ENCODE assay signal across 27 cellular contexts in genomic region chr16:51402785-51403184, GRCh38.
DNase-seq lines count a peak whose midpoint lies in the region; ATAC-seq lines count a peak whose summit lies in the region.
"Had no signal": no experiment of that assay in that cellular context is flagged by ENCODE, and none has a peak within 500 bp of the region (broad histone marks: within the 10 kb centered on the region; RNA-seq: fewer than 3 reads in every experiment).

No MANE protein-coding gene starts in this region.

- H3K4me1 Mint-ChIP-seq in activated CD8-positive, alpha-beta memory T cell treated with anti-CD3 and anti-CD28 coated beads, Interleukin-2, amount 10 ng/mL, durations not matched to agents 7 days and 5 days = no peaks in the 10 kb centered on the region
- H3K4me1 Mint-ChIP-seq: activated naive CD4-positive, alpha-beta T cell treated with anti-CD3 and anti-CD28 coated beads, Interleukin-2, amount 50 U/mL, for 24 hours; activated T-helper 17 cell treated with anti-CD3 and anti-CD28 coated beads, Interleukin-2, amount 50 U/mL, for 72 hours; CD4-positive, CD25-positive, alpha-beta regulatory T cell; GM23338 had no signal

- H3K36me3 Mint-ChIP-seq in activated CD8-positive, alpha-beta memory T cell treated with anti-CD3 and anti-CD28 coated beads, Interleukin-2, amount 10 ng/mL, durations not matched to agents 7 days and 5 days = no peaks in the 10 kb centered on the region
- H3K36me3 Mint-ChIP-seq: activated naive CD4-positive, alpha-beta T cell treated with anti-CD3 and anti-CD28 coated beads, Interleukin-2, amount 50 U/mL, for 24 hours; CD4-positive, CD25-positive, alpha-beta regulatory T cell had no signal

- H3K27me3 Mint-ChIP-seq in activated CD8-positive, alpha-beta memory T cell treated with anti-CD3 and anti-CD28 coated beads, Interleukin-2, amount 10 ng/mL, durations not matched to agents 7 days and 5 days = no peaks in the 10 kb centered on the region
- H3K27me3 Mint-ChIP-seq: activated naive CD4-positive, alpha-beta T cell treated with anti-CD3 and anti-CD28 coated beads, Interleukin-2, amount 50 U/mL, for 24 hours; activated T-helper 17 cell treated with anti-CD3 and anti-CD28 coated beads, Interleukin-2, amount 50 U/mL, for 72 hours; CD4-positive, CD25-positive, alpha-beta regulatory T cell; stimulated activated naive CD8-positive, alpha-beta T cell treated with anti-CD3 and anti-CD28 coated beads, Interleukin-15, Interleukin-2, amounts not matched to agents 100 ng/mL and 50 ng/mL, for 24 hours had no signal

- ATAC-seq in GM21717 (IDR thresholded peaks at IDR 0.05; ENCODE audit: unreplicated experiment) = no peak
- no peak for ATAC-seq in activated CD8-positive, alpha-beta memory T cell treated with anti-CD3 and anti-CD28 coated beads, Interleukin-2, amount 10 ng/mL, durations not matched to agents 7 days and 5 days
- ATAC-seq: activated CD8-positive, alpha-beta T cell treated with anti-CD3 and anti-CD28 coated beads, Interleukin-2, amount 10 ng/mL, durations not matched to agents 7 days and 5 days; activated T-helper 17 cell treated with anti-CD3 and anti-CD28 coated beads, Interleukin-2, amount 50 U/mL, for 72 hours; GM23338; K562 had no signal

- no peak overlapping the region for H3K4me3 Mint-ChIP-seq in activated CD8-positive, alpha-beta memory T cell treated with anti-CD3 and anti-CD28 coated beads, Interleukin-2, amount 10 ng/mL, durations not matched to agents 7 days and 5 days
- H3K4me3 Mint-ChIP-seq: activated CD8-positive, alpha-beta T cell treated with anti-CD3 and anti-CD28 coated beads, Interleukin-2, amount 10 ng/mL, durations not matched to agents 7 days and 5 days; activated naive CD4-positive, alpha-beta T cell treated with anti-CD3 and anti-CD28 coated beads, Interleukin-2, amount 50 U/mL, for 24 hours; activated T-helper 17 cell treated with anti-CD3 and anti-CD28 coated beads, Interleukin-2, amount 50 U/mL, for 72 hours; CD4-positive, CD25-positive, alpha-beta regulatory T cell; GM23338; HFFc6; nephron progenitor cell; stimulated activated naive CD8-positive, alpha-beta T cell treated with anti-CD3 and anti-CD28 coated beads, Interleukin-15, Interleukin-2, amounts not matched to agents 100 ng/mL and 50 ng/mL, for 24 hours had no signal

- DNase-seq in amniotic epithelial cell (ENCODE audit: low read depth) (peak; percentile 83), fibroblast of the conjunctiva (ENCODE audit: low read depth) (peak; percentile 47), mucosa of gallbladder (ENCODE audit: low spot score) (peak; percentile 38), C1 segment of cervical spinal cord (lab: John Stamatoyannopoulos, UW) (no peak), COR-L47 (lab: John Stamatoyannopoulos, UW) (no peak)
- DNase-seq in activated CD8-positive, alpha-beta memory T cell treated with anti-CD3 and anti-CD28 coated beads, Interleukin-2, amount 10 ng/mL, durations not matched to agents 7 days and 5 days = no peak
- DNase-seq: activated CD4-positive, alpha-beta T cell treated with anti-CD3 and anti-CD28 coated beads for 4 hours; activated CD8-positive, alpha-beta T cell treated with anti-CD3 and anti-CD28 coated beads, Interleukin-2, amount 10 ng/mL, durations not matched to agents 7 days and 5 days; anterior cingulate cortex; CD4-positive, CD25-positive, alpha-beta regulatory T cell; MG63; NCI-H1105; NCI-H187 treated with DMSO at 0.1 percent for 48 hours; NCI-H2171; NCI-H510A; nephron progenitor cell; SJCRH30; stimulated activated CD4-positive, alpha-beta T cell treated with anti-CD3 and anti-CD28 coated beads, Interleukin-2, amount 100 ng/mL, for 24 hours; stimulated activated CD8-positive, alpha-beta memory T cell treated with anti-CD3 and anti-CD28 coated beads, Interleukin-4, amount 100 ng/mL, for 48 hours; SW 1271 had no signal

- H3K27ac Mint-ChIP-seq in activated CD8-positive, alpha-beta memory T cell treated with anti-CD3 and anti-CD28 coated beads, Interleukin-2, amount 10 ng/mL, durations not matched to agents 7 days and 5 days = no peak overlapping the region
- H3K27ac Mint-ChIP-seq: activated CD8-positive, alpha-beta T cell treated with anti-CD3 and anti-CD28 coated beads, Interleukin-2, amount 10 ng/mL, durations not matched to agents 7 days and 5 days; activated naive CD4-positive, alpha-beta T cell treated with anti-CD3 and anti-CD28 coated beads, Interleukin-2, amount 50 U/mL, for 24 hours; activated T-helper 17 cell treated with anti-CD3 and anti-CD28 coated beads, Interleukin-2, amount 50 U/mL, for 72 hours; CD4-positive, CD25-positive, alpha-beta regulatory T cell; GM23338; HFFc6; nephron progenitor cell; stimulated activated naive CD8-positive, alpha-beta T cell treated with anti-CD3 and anti-CD28 coated beads, Interleukin-15, Interleukin-2, amounts not matched to agents 100 ng/mL and 50 ng/mL, for 24 hours had no signal

- CTCF ChIA-PET in activated CD8-positive, alpha-beta memory T cell treated with anti-CD3 and anti-CD28 coated beads, Interleukin-2, amount 10 ng/mL, durations not matched to agents 7 days and 5 days (lab: Charles Lee) = no interaction called here

- no peaks in the 10 kb centered on the region for H3K9me3 Mint-ChIP-seq in activated CD8-positive, alpha-beta memory T cell treated with anti-CD3 and anti-CD28 coated beads, Interleukin-2, amount 10 ng/mL, durations not matched to agents 7 days and 5 days (ENCODE audit: low read depth)
- H3K9me3 Mint-ChIP-seq: HFFc6 had no signal

Comparison
In these comparisons a context has a peak if more than half of its experiments do, and no peak if none do; other contexts are left out.
1. DNase-seq: peak in amniotic epithelial cell (single experiment), fibroblast of the conjunctiva (single experiment) and mucosa of gallbladder (single experiment); none in C1 segment of cervical spinal cord (0 of 14), COR-L47 (single experiment) and activated CD8-positive, alpha-beta memory T cell treated with anti-CD3 and anti-CD28 coated beads, Interleukin-2, amount 10 ng/mL, durations not matched to agents 7 days and 5 days (single experiment).